In the genomic region with DNA sequence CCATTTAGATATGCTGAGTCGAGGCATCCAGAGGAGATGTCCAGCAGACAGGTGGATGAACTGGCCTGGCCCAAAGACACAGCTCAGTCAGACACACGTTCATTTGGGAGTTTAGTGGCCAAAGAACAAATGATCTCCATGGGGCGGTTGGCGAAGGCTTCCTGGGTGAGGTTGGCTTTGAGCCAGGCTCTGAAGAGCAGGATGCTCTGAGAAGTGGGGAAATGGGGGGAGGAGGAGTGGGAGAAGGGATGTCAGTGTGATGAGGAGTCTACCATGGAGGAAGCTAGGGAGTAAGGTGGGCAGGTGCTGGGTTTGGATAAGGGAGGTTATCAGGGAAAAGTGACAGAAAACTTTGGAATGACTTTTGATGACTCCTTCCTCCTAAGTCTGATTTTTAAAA, we compare ENCODE assay signal across 22 cellular contexts. TPM values are rescaled to one million over a fixed set of nuclear protein-coding genes. Genes with fewer than 3 reads are reported as not detected.
DNase-seq lines count a peak whose midpoint lies in the region; ATAC-seq and TF ChIP-seq lines count a peak whose summit lies in the region.
"Had no signal": no experiment of that assay in that cellular context is flagged by ENCODE, and none has a peak within 500 bp of the region (broad histone marks: within the 10 kb centered on the region; RNA-seq: fewer than 3 reads in every experiment).

No MANE protein-coding gene starts in this region.

- H3K36me3 Mint-ChIP-seq in osteocyte (ENCODE audit: unreplicated experiment): no peaks in the 10 kb centered on the region
- H3K36me3 Mint-ChIP-seq: stimulated activated memory B cell treated with anti-CD40 and anti-IgM and Interleukin-4, amounts not matched to agents 10 μg/mL and 1 μg/mL and 100 μg/mL, for 72 hours had no signal

- H3K27ac Mint-ChIP-seq in osteocyte (ENCODE audit: unreplicated experiment): peak overlapping the region; percentile 96
- H3K27ac Mint-ChIP-seq: activated CD4-positive, alpha-beta T cell treated with anti-CD3 and anti-CD28 coated beads for 36 hours; activated CD8-positive, alpha-beta T cell treated with anti-CD3 and anti-CD28 coated beads for 36 hours; activated naive CD4-positive, alpha-beta T cell treated with anti-CD3 and anti-CD28 coated beads for 36 hours; stimulated activated memory B cell treated with anti-CD40 and anti-IgM and Interleukin-4, amounts not matched to agents 10 μg/mL and 1 μg/mL and 100 μg/mL, for 72 hours had no signal

- ATAC-seq in left lobe of liver (no peak), GM21367 (IDR thresholded peaks at IDR 0.05; ENCODE audit: unreplicated experiment) (no peak)
- ATAC-seq: activated CD4-positive, alpha-beta T cell treated with anti-CD3 and anti-CD28 coated beads for 36 hours; activated CD8-positive, alpha-beta T cell treated with anti-CD3 and anti-CD28 coated beads for 36 hours; gastrocnemius medialis; stimulated activated memory B cell treated with anti-CD40 and anti-IgM and Interleukin-4, amounts not matched to agents 10 μg/mL and 1 μg/mL and 100 μg/mL, for 72 hours had no signal

- H3K27me3 ChIP-seq in left ventricle myocardium inferior (ENCODE audit: low read depth) (no peaks in the 10 kb centered on the region), uterus (no peaks in the 10 kb centered on the region)
- H3K27me3 ChIP-seq: gastrocnemius medialis, SJCRH30 had no signal

- no peak overlapping the region for H3K4me3 Mint-ChIP-seq in osteocyte (ENCODE audit: unreplicated experiment)
- H3K4me3 Mint-ChIP-seq: activated CD4-positive, alpha-beta T cell treated with anti-CD3 and anti-CD28 coated beads for 36 hours; activated CD8-positive, alpha-beta T cell treated with anti-CD3 and anti-CD28 coated beads for 36 hours; activated naive CD4-positive, alpha-beta T cell treated with anti-CD3 and anti-CD28 coated beads for 36 hours; CD14-positive monocyte; stimulated activated memory B cell treated with anti-CD40 and anti-IgM and Interleukin-4, amounts not matched to agents 10 μg/mL and 1 μg/mL and 100 μg/mL, for 72 hours had no signal

- H3K36me3 ChIP-seq in left ventricle myocardium inferior: no peaks in the 10 kb centered on the region
- no peaks in the 10 kb centered on the region for H3K36me3 ChIP-seq in uterus
- H3K36me3 ChIP-seq: gastrocnemius medialis, SJCRH30 had no signal

- H3K9me3 Mint-ChIP-seq in osteocyte (ENCODE audit: unreplicated experiment): no peaks in the 10 kb centered on the region
- H3K9me3 Mint-ChIP-seq: activated CD8-positive, alpha-beta T cell treated with anti-CD3 and anti-CD28 coated beads for 36 hours; activated naive CD4-positive, alpha-beta T cell treated with anti-CD3 and anti-CD28 coated beads for 36 hours; CD14-positive monocyte; stimulated activated memory B cell treated with anti-CD40 and anti-IgM and Interleukin-4, amounts not matched to agents 10 μg/mL and 1 μg/mL and 100 μg/mL, for 72 hours had no signal

- H3K27ac ChIP-seq in left ventricle myocardium inferior (replicated peaks): peak overlapping the region; percentile 77
- peak overlapping the region; percentile 67 to 78 for H3K27ac ChIP-seq in uterus
- H3K27ac ChIP-seq: SJCRH30 had no signal

- H3K27me3 Mint-ChIP-seq in osteocyte (ENCODE audit: unreplicated experiment): no peaks in the 10 kb centered on the region
- H3K27me3 Mint-ChIP-seq: activated CD4-positive, alpha-beta T cell treated with anti-CD3 and anti-CD28 coated beads for 36 hours; activated CD8-positive, alpha-beta T cell treated with anti-CD3 and anti-CD28 coated beads for 36 hours had no signal

- H3K9me3 ChIP-seq in left ventricle myocardium inferior (replicated peaks): no peaks in the 10 kb centered on the region
- H3K9me3 ChIP-seq in uterus: no peaks in the 10 kb centered on the region
- H3K9me3 ChIP-seq: gastrocnemius medialis, SJCRH30 had no signal

- TF ChIP-seq CTCF in left ventricle myocardium inferior (IDR thresholded peaks at IDR 0.05; ENCODE audit: borderline replicate concordance): no peak
- no peak for TF ChIP-seq CTCF in osteocyte (IDR thresholded peaks at IDR 0.05)
- no peak for TF ChIP-seq CTCF in uterus (IDR thresholded peaks at IDR 0.05)

- no peak for DNase-seq in left ventricle myocardium inferior
- no peak for DNase-seq in cardiac septum (ENCODE audit: low spot score)
- DNase-seq in left lobe of liver (ENCODE audit: low spot score): peak; percentile 41
- no peak for DNase-seq in osteocyte (ENCODE audit: extremely low spot score, unreplicated experiment)
- no peak for DNase-seq in uterus
- no peak for DNase-seq in MV-4-11 (lab: John Stamatoyannopoulos, UW)
- no peak for DNase-seq in cerebellar nuclear complex (lab: John Stamatoyannopoulos, UW)
- DNase-seq: activated CD4-positive, alpha-beta T cell treated with anti-CD3 and anti-CD28 coated beads for 36 hours; activated CD8-positive, alpha-beta memory T cell treated with anti-CD3 and anti-CD28 coated beads, Interleukin-2, amount 50 U/mL, for 48 hours; activated CD8-positive, alpha-beta T cell treated with anti-CD3 and anti-CD28 coated beads for 36 hours; activated naive CD4-positive, alpha-beta T cell treated with anti-CD3 and anti-CD28 coated beads for 36 hours; DMS79 treated with DMSO at 0.1 percent for 48 hours; gastrocnemius medialis; GDM1; kidney glomerular epithelial cell; NCI-H2029 treated with DMSO at 0.1 percent for 48 hours; NCI-H82; SJCRH30; SW 1271 had no signal

- intact Hi-C loops in left ventricle myocardium inferior (cut with micrococcal nuclease) (no loop called here), cardiac septum (cut with DNase I) (no loop called here), uterus (cut with DNase I; ENCODE audit: low total_unique reads) (no loop called here)

- H3K4me3 ChIP-seq in left ventricle myocardium inferior (no peak overlapping the region), uterus (no peak overlapping the region)
- H3K4me3 ChIP-seq: gastrocnemius medialis, SJCRH30 had no signal

- peaks cover 97% of the 10 kb centered on the region for H3K4me1 Mint-ChIP-seq in osteocyte (ENCODE audit: unreplicated experiment)
- H3K4me1 Mint-ChIP-seq: activated CD4-positive, alpha-beta T cell treated with anti-CD3 and anti-CD28 coated beads for 36 hours; stimulated activated memory B cell treated with anti-CD40 and anti-IgM and Interleukin-4, amounts not matched to agents 10 μg/mL and 1 μg/mL and 100 μg/mL, for 72 hours had no signal

- TF ChIP-seq POLR2A in uterus (IDR thresholded peaks at IDR 0.05): no peak

- peaks cover 57% of the 10 kb centered on the region for H3K4me1 ChIP-seq in left ventricle myocardium inferior
- no peaks in the 10 kb centered on the region for H3K4me1 ChIP-seq in uterus

RNA-seq across cellular contexts. Expression of a gene that starts 47.5 kb away (rescaled TPM):
- total RNA-seq in left ventricle myocardium inferior: 3.6 TPM
- total RNA-seq in cardiac septum: 2.6 TPM
- 0.48 TPM for total RNA-seq in left lobe of liver
- 2.3 and 2.7 TPM in 2 replicates for total RNA-seq in osteocyte
- 10 to 100 TPM in 1 of 4 donors, 1 to 10 TPM in 3; 1.8 to 18.7 (median 6.3) TPM for total RNA-seq in uterus
